16 cellular contexts compared by ENCODE assay signal in genomic region chr4:98711526-98711925, GRCh38.
"Had no signal": no experiment of that assay in that cellular context is flagged by ENCODE, and none has a peak within 500 bp of the region (broad histone marks: within the 10 kb centered on the region; RNA-seq: fewer than 3 reads in every experiment).

No MANE protein-coding gene starts in this region.

- DNase-seq: activated CD4-positive, alpha-beta T cell treated with anti-CD3 and anti-CD28 coated beads for 48 hours; activated CD4-positive, CD25-positive, alpha-beta regulatory T cell; activated CD8-positive, alpha-beta T cell treated with anti-CD3 and anti-CD28 coated beads for 36 hours; activated naive CD4-positive, alpha-beta T cell treated with anti-CD3 and anti-CD28 coated beads, Interleukin-2, amount 50 U/mL, for 16 hours; activated T-cell treated with anti-CD3 and anti-CD28 coated beads, Interleukin-2, amount 50 U/mL, for 1 hour; endodermal cell; hypothalamus; left ventricle myocardium inferior; mammary epithelial cell; occipital lobe; retina; stimulated activated CD4-positive, alpha-beta T cell treated with anti-CD3 and anti-CD28 coated beads, Interleukin-2, amount 100 ng/mL, for 24 hours; stimulated activated naive CD4-positive, alpha-beta T cell treated with Interleukin-2 at 50 U/mL for 16 hours; thyroid gland had no signal

- H3K36me3 ChIP-seq: left ventricle myocardium inferior, thyroid gland had no signal

- H3K4me1 Mint-ChIP-seq: endodermal cell had no signal

- H3K27me3 Mint-ChIP-seq: activated CD8-positive, alpha-beta T cell treated with anti-CD3 and anti-CD28 coated beads for 36 hours had no signal

- H3K4me3 Mint-ChIP-seq: activated CD8-positive, alpha-beta T cell treated with anti-CD3 and anti-CD28 coated beads for 36 hours; endodermal cell; T-helper 2 cell treated with Interferon-gamma antibody and Interleukin-4, amounts not matched to agents 5 μg/mL and 100 μg/mL, for 36 hours had no signal

- H3K4me1 ChIP-seq: left ventricle myocardium inferior, thyroid gland had no signal

- H3K4me3 ChIP-seq: left ventricle myocardium inferior, thyroid gland had no signal

- H3K27ac ChIP-seq: epithelial cell of prostate, left ventricle myocardium inferior, thyroid gland had no signal

- ATAC-seq: activated CD8-positive, alpha-beta T cell treated with anti-CD3 and anti-CD28 coated beads for 36 hours had no signal

- H3K27me3 ChIP-seq: thyroid gland had no signal

- H3K9me3 ChIP-seq: thyroid gland had no signal
